11 cellular contexts compared by ENCODE assay signal in genomic region chr2:68789603-68790002, GRCh38. TPM values are rescaled to one million over a fixed set of nuclear protein-coding genes. Genes with fewer than 3 reads are reported as not detected.
DNase-seq lines count a peak whose midpoint lies in the region; ATAC-seq and TF ChIP-seq lines count a peak whose summit lies in the region.
"Had no signal": no experiment of that assay in that cellular context is flagged by ENCODE, and none has a peak within 500 bp of the region (broad histone marks: within the 10 kb centered on the region; RNA-seq: fewer than 3 reads in every experiment).

No MANE protein-coding gene starts in this region.

- H3K36me3 ChIP-seq in naive thymus-derived CD4-positive, alpha-beta T cell (ENCODE audit: control insufficient read depth in 2 of 3, insufficient read depth in 3 of 3, low read length in 3 of 3), result peaks cover 16 to 65% (median 41%) of the 10 kb centered on the region in 3 experiments
- no peaks in the 10 kb centered on the region for H3K36me3 ChIP-seq in gastrocnemius medialis

- DNase-seq in T-helper 2 cell (peak in 3 of 5 experiments; percentile 11 to 85 (median 43)), putamen (ENCODE audit: low spot score) (no peak), CD1c-positive myeloid dendritic cell (ENCODE audit: extremely low spot score) (no peak), gastrocnemius medialis (no peak)
- DNase-seq in T-helper 2 cell treated with Interferon-gamma antibody and Interleukin-4, amounts not matched to agents 5 μg/mL and 100 μg/mL, for 36 hours (ENCODE audit: low spot score), result no peak
- DNase-seq in naive thymus-derived CD4-positive, alpha-beta T cell, result no peak
- DNase-seq: NCI-H82 had no signal

- peaks cover 44% of the 10 kb centered on the region for H3K36me3 Mint-ChIP-seq in T-helper 2 cell treated with Interferon-gamma antibody and Interleukin-4, amounts not matched to agents 5 μg/mL and 100 μg/mL, for 36 hours (ENCODE audit: low read depth)
- peaks cover 20 to 46% (median 35%) of the 10 kb centered on the region in 5 donors for H3K36me3 Mint-ChIP-seq in naive thymus-derived CD4-positive, alpha-beta T cell

- CTCF ChIA-PET in naive thymus-derived CD4-positive, alpha-beta T cell (lab: Charles Lee), result no interaction called here

- TF ChIP-seq CTCF in gastrocnemius medialis (IDR thresholded peaks at IDR 0.05 in 4 of 5, conservative IDR thresholded peaks at IDR 0.05 in 1 of 5), result no peak

- H3K4me1 Mint-ChIP-seq in T-helper 2 cell treated with Interferon-gamma antibody and Interleukin-4, amounts not matched to agents 5 μg/mL and 100 μg/mL, for 36 hours (ENCODE audit: low read depth), result peaks cover 20% of the 10 kb centered on the region
- H3K4me1 Mint-ChIP-seq in naive thymus-derived CD4-positive, alpha-beta T cell, result peaks cover 29 to 48% (median 44%) of the 10 kb centered on the region in 7 donors

- H3K27me3 Mint-ChIP-seq in T-helper 2 cell treated with Interferon-gamma antibody and Interleukin-4, amounts not matched to agents 5 μg/mL and 100 μg/mL, for 36 hours (ENCODE audit: low read depth), result no peaks in the 10 kb centered on the region
- H3K27me3 Mint-ChIP-seq in naive thymus-derived CD4-positive, alpha-beta T cell, result no peaks in the 10 kb centered on the region

- no peaks in the 10 kb centered on the region for H3K9me3 Mint-ChIP-seq in T-helper 2 cell treated with Interferon-gamma antibody and Interleukin-4, amounts not matched to agents 5 μg/mL and 100 μg/mL, for 36 hours
- no peaks in the 10 kb centered on the region for H3K9me3 Mint-ChIP-seq in naive thymus-derived CD4-positive, alpha-beta T cell

- in situ Hi-C loops in gastrocnemius medialis (cut with MboI; ENCODE audit: low sequenced_read_pairs in 4 of 4), result no loop called here

- no peak overlapping the region for H3K4me3 ChIP-seq in naive thymus-derived CD4-positive, alpha-beta T cell (ENCODE audit: low read length)
- no peak overlapping the region for H3K4me3 ChIP-seq in gastrocnemius medialis
- H3K4me3 ChIP-seq: right atrium auricular region had no signal

- H3K27ac ChIP-seq in naive thymus-derived CD4-positive, alpha-beta T cell (ENCODE audit: low read depth, low read length), result peak overlapping the region; percentile 40
- no peak overlapping the region for H3K27ac ChIP-seq in gastrocnemius medialis
- H3K27ac ChIP-seq: 22Rv1, right atrium auricular region had no signal

- H3K4me1 ChIP-seq in naive thymus-derived CD4-positive, alpha-beta T cell (ENCODE audit: control insufficient read depth in 2 of 2, insufficient read depth in 2 of 2, low read length in 2 of 2), result peaks cover 10 to 44% of the 10 kb centered on the region in 2 donors
- H3K4me1 ChIP-seq in gastrocnemius medialis, result peaks cover 0 to 6% of the 10 kb centered on the region in 2 donors
- H3K4me1 ChIP-seq: right atrium auricular region had no signal

- intact Hi-C loops in naive thymus-derived CD4-positive, alpha-beta T cell (cut with micrococcal nuclease), result no loop called here
- intact Hi-C loops in gastrocnemius medialis (cut with DNase I; ENCODE audit: low total_unique reads), result no loop called here

- no peaks in the 10 kb centered on the region for H3K27me3 ChIP-seq in naive thymus-derived CD4-positive, alpha-beta T cell (ENCODE audit: control insufficient read depth in 2 of 2, insufficient read depth in 2 of 2, low read length in 2 of 2)
- H3K27me3 ChIP-seq in gastrocnemius medialis, result no peaks in the 10 kb centered on the region
- H3K27me3 ChIP-seq: right atrium auricular region had no signal

- no peak for TF ChIP-seq POLR2A in gastrocnemius medialis (IDR thresholded peaks at IDR 0.05)

- POLR2A ChIA-PET in naive thymus-derived CD4-positive, alpha-beta T cell (lab: Charles Lee), result interaction anchor here (0.7 to 5.8 kb wide), 4 partner anchors 9 to 38 kb away, joined by 3 to 38 read pairs (median 4); no protein-coding TSS in a partner anchor

- no peak overlapping the region for H3K27ac Mint-ChIP-seq in T-helper 2 cell treated with Interferon-gamma antibody and Interleukin-4, amounts not matched to agents 5 μg/mL and 100 μg/mL, for 36 hours
- peak overlapping the region in 6 of 9 donors; percentile 13 to 88 (median 44) for H3K27ac Mint-ChIP-seq in naive thymus-derived CD4-positive, alpha-beta T cell

- no peaks in the 10 kb centered on the region for H3K9me3 ChIP-seq in naive thymus-derived CD4-positive, alpha-beta T cell (ENCODE audit: control insufficient read depth in 2 of 3, low read length in 3 of 3)
- no peaks in the 10 kb centered on the region for H3K9me3 ChIP-seq in gastrocnemius medialis
- H3K9me3 ChIP-seq: right atrium auricular region had no signal

- ATAC-seq in GM21529 (IDR thresholded peaks at IDR 0.05; ENCODE audit: unreplicated experiment), result peak; percentile 100
- peak; percentile 100 for ATAC-seq in HG03460 (IDR thresholded peaks at IDR 0.05; ENCODE audit: unreplicated experiment)
- ATAC-seq in naive thymus-derived CD4-positive, alpha-beta T cell, result peak; percentile 73
- ATAC-seq in gastrocnemius medialis, result no peak

- H3K4me3 Mint-ChIP-seq in T-helper 2 cell treated with Interferon-gamma antibody and Interleukin-4, amounts not matched to agents 5 μg/mL and 100 μg/mL, for 36 hours, result no peak overlapping the region
- H3K4me3 Mint-ChIP-seq in naive thymus-derived CD4-positive, alpha-beta T cell, result no peak overlapping the region

RNA-seq across cellular contexts. Expression of gene ARHGAP25, which starts 55.0 kb away (rescaled TPM):
- total RNA-seq in naive thymus-derived CD4-positive, alpha-beta T cell, result 100 to 1,000 TPM in 4 of 5 experiments, 10 to 100 TPM in 1; 68.2 to 139 (median 116) TPM
- 100 to 1,000 TPM in 1 of 2 donors, 10 to 100 TPM in 1; 63.3 to 134 TPM for polyA plus RNA-seq in naive thymus-derived CD4-positive, alpha-beta T cell
- total RNA-seq in gastrocnemius medialis, result 1 to 10 TPM; 1.9 to 6.8 (median 3.0) TPM

Comparison
In these comparisons a context has a peak if more than half of its experiments do, and no peak if none do; other contexts are left out.
1. DNase-seq: peak in T-helper 2 cell (3 of 5); none in T-helper 2 cell treated with Interferon-gamma antibody and Interleukin-4, amounts not matched to agents 5 μg/mL and 100 μg/mL, for 36 hours (single experiment), naive thymus-derived CD4-positive, alpha-beta T cell (0 of 9), putamen (single experiment), CD1c-positive myeloid dendritic cell (single experiment) and gastrocnemius medialis (0 of 2).
2. ATAC-seq: peak in GM21529 (single experiment), HG03460 (single experiment) and naive thymus-derived CD4-positive, alpha-beta T cell (single experiment); none in gastrocnemius medialis (0 of 2).
3. RNA of gene ARHGAP25, which starts 55.0 kb away (total RNA-seq): 68.2 to 139 TPM in naive thymus-derived CD4-positive, alpha-beta T cell; 1.9 to 6.8 TPM in gastrocnemius medialis; every median in the first group is over 4 times any median in the second.